In the genomic region with DNA sequence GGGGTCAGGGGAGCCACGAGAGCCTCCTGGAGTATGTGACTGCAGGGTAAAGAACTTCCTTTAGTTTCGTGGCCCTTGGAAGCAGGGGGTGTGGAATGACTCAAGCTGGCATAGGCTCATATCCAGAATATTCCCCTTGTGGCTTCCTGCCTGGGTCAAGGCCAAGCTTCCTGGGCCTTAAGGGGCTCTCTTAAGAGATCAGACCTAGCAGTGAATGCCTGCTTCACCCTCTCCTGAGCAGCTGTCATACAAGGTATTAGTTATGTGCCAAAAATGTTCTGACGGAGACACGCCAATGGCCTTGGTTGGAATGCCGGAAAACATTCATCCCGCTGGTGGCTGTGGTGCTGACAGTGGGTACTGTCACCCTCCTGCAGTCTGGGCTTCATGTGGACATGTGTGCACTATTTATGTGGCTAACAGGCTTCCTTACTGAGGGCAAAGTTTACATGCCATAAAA, we compare ENCODE assay signal across 11 cellular contexts.
DNase-seq lines count a peak whose midpoint lies in the region; ATAC-seq and TF ChIP-seq lines count a peak whose summit lies in the region.
"Had no signal": no experiment of that assay in that cellular context is flagged by ENCODE, and none has a peak within 500 bp of the region (broad histone marks: within the 10 kb centered on the region; RNA-seq: fewer than 3 reads in every experiment).

No MANE protein-coding gene starts in this region.

- H2BK20ac ChIP-seq in H9 (ENCODE audit: low read depth, low read length, poor library complexity, severe bottlenecking): no peak overlapping the region

- ATAC-seq in left ventricle myocardium superior (peak; percentile 20), HG03280 (IDR thresholded peaks at IDR 0.05; ENCODE audit: unreplicated experiment) (no peak)

- H3K79me1 ChIP-seq in H9 (ENCODE audit: insufficient read depth, low read depth, low read length, poor library complexity, severe bottlenecking): no peaks in the 10 kb centered on the region

- no peak overlapping the region for H3K4me3 Mint-ChIP-seq in H9

- TF ChIP-seq CTCF in H9 (conservative IDR thresholded peaks at IDR 0.05): no peak
- no peak for TF ChIP-seq CTCF in suprapubic skin (IDR thresholded peaks at IDR 0.05)

- H4K5ac ChIP-seq in H9 (ENCODE audit: insufficient read length, low read depth, low read length): no peak overlapping the region

- H3K4me1 Mint-ChIP-seq in H9: peaks cover 21 to 23% of the 10 kb centered on the region in 2 experiments

- no peak overlapping the region for H3K23ac ChIP-seq in H9 (ENCODE audit: insufficient read length, low read depth, low read length)

- no peaks in the 10 kb centered on the region for H3K27me3 ChIP-seq in H9 (ENCODE audit: insufficient read depth, low read length)
- H3K27me3 ChIP-seq in suprapubic skin: no peaks in the 10 kb centered on the region

- H3K23me2 ChIP-seq in H9 (ENCODE audit: insufficient read length, low read depth, low read length, poor library complexity, severe bottlenecking): no peaks in the 10 kb centered on the region

- H3K9ac ChIP-seq in H9 (ENCODE audit: extremely low read depth, insufficient read length, low read length): no peak overlapping the region

- no peak overlapping the region for H3K27ac ChIP-seq in H9 (ENCODE audit: insufficient read length, low read depth, low read length)
- no peak overlapping the region for H3K27ac ChIP-seq in suprapubic skin

- H3K9me3 ChIP-seq in H9 (ENCODE audit: control insufficient read depth, low read depth, low read length) (no peaks in the 10 kb centered on the region), suprapubic skin (no peaks in the 10 kb centered on the region)

- H3K4me1 ChIP-seq in H9 (ENCODE audit: insufficient read depth, low read length) (no peaks in the 10 kb centered on the region), suprapubic skin (peaks cover 66% of the 10 kb centered on the region)

- no peak for TF ChIP-seq POLR2A in suprapubic skin (IDR thresholded peaks at IDR 0.05)

- H3K14ac ChIP-seq in H9 (ENCODE audit: insufficient read depth, low read length): no peak overlapping the region

- H3T11ph ChIP-seq in H9 (ENCODE audit: low read length): no peak overlapping the region

- no peak overlapping the region for H2BK12ac ChIP-seq in H9 (ENCODE audit: insufficient read length, low read depth, low read length)

- no peak overlapping the region for H3K4me3 ChIP-seq in suprapubic skin

- no peak overlapping the region for H2AFZ ChIP-seq in H9 (ENCODE audit: low read length)

- no peak overlapping the region for H3K56ac ChIP-seq in H9 (ENCODE audit: insufficient read length, low read depth, low read length)

- H3K79me2 ChIP-seq in H9 (ENCODE audit: insufficient read depth, low read length): no peaks in the 10 kb centered on the region

- intact Hi-C loops in left ventricle myocardium superior (cut with micrococcal nuclease): no loop called here

- no peak overlapping the region for H2BK5ac ChIP-seq in H9 (ENCODE audit: insufficient read length, low read length)

- H3K36me3 ChIP-seq in suprapubic skin: no peaks in the 10 kb centered on the region

- H2AK5ac ChIP-seq in H9 (ENCODE audit: insufficient read length, low read length): no peak overlapping the region

- no peak overlapping the region for H3K18ac ChIP-seq in H9 (ENCODE audit: insufficient read length, low read depth, low read length)

- no peaks in the 10 kb centered on the region for H3K36me3 Mint-ChIP-seq in H9 (ENCODE audit: insufficient read depth in 1 of 3, low read depth in 3 of 3)

- H3K4me2 ChIP-seq in H9 (ENCODE audit: insufficient read depth, insufficient read length, low read length): no peak overlapping the region

- WGBS in H9 (ENCODE audit: extremely low coverage, insufficient read length, low lambda C conversion rate): no CpG with 5 or more reads among the region's 6 CpGs
- WGBS in suprapubic skin: 51% methylated on average over 6 of the region's 6 CpGs

- no peaks in the 10 kb centered on the region for H3K9me3 Mint-ChIP-seq in H9

- H3K27ac Mint-ChIP-seq in H9: no peak overlapping the region

- H3K4ac ChIP-seq in H9 (ENCODE audit: low read depth, low read length): no peak overlapping the region

- H4K8ac ChIP-seq in H9 (replicated peaks; ENCODE audit: insufficient read length, low read depth, low read length): no peak overlapping the region

- peaks cover 7% of the 10 kb centered on the region; the same call in 1 of the 2 replicates for H3K27me3 Mint-ChIP-seq in H9 (ENCODE audit: low read depth)

- H2BK120ac ChIP-seq in H9 (ENCODE audit: low read depth, low read length, poor library complexity, severe bottlenecking): no peak overlapping the region

- TF ChIP-seq EP300 in suprapubic skin (IDR thresholded peaks at IDR 0.05): no peak

- no peaks in the 10 kb centered on the region for H4K20me1 ChIP-seq in H9 (ENCODE audit: control insufficient read depth, insufficient read depth, insufficient read length)

- no peak overlapping the region for H2BK15ac ChIP-seq in H9 (ENCODE audit: low read depth, low read length)

- no peak overlapping the region for H4K91ac ChIP-seq in H9 (ENCODE audit: insufficient read length, low read depth, low read length)

- DNase-seq in H9 (peak; percentile 10), amniotic epithelial cell (ENCODE audit: low read depth) (peak; percentile 43), left ventricle myocardium superior (no peak), suprapubic skin (ENCODE audit: low spot score in 2 of 2) (peak; percentile 26 to 38), iPS-NIHi7 (ENCODE audit: extremely low spot score) (no peak), hippocampal formation (lab: John Stamatoyannopoulos, UW) (no peak)
- no peak for DNase-seq in activated naive CD4-positive, alpha-beta T cell treated with anti-CD3 and anti-CD28 coated beads, Interleukin-2, amount 50 U/mL, for 16 hours
- DNase-seq: activated gamma-delta T cell treated with Interleukin-2 at 50 U/mL for 16 hours, occipital lobe, T-helper 2 cell had no signal

Comparison
In these comparisons a context has a peak if more than half of its experiments do, and no peak if none do; other contexts are left out.
1. DNase-seq: peak in H9 (single experiment), amniotic epithelial cell (single experiment) and suprapubic skin (2 of 2); none in left ventricle myocardium superior (single experiment), iPS-NIHi7 (single experiment), hippocampal formation (0 of 2) and activated naive CD4-positive, alpha-beta T cell treated with anti-CD3 and anti-CD28 coated beads, Interleukin-2, amount 50 U/mL, for 16 hours (single experiment).